Comparison of ENCODE assay signal across 8 cellular contexts in genomic region chr10:5812283-5813090, GRCh38. TPM values are rescaled to one million over a fixed set of nuclear protein-coding genes. Genes with fewer than 3 reads are reported as not detected.
DNase-seq lines count a peak whose midpoint lies in the region; ATAC-seq and TF ChIP-seq lines count a peak whose summit lies in the region.

No MANE protein-coding gene starts in this region.

- H3K4me3 ChIP-seq in prostate gland, result peak overlapping the region; percentile 74 to 95

- no peaks in the 10 kb centered on the region for H3K27me3 Mint-ChIP-seq in activated CD8-positive, alpha-beta memory T cell treated with anti-CD3 and anti-CD28 coated beads, Interleukin-2, amount 10 ng/mL, durations not matched to agents 7 days and 5 days

- POLR2A ChIA-PET in RWPE1 (lab: Yijun Ruan, JAX; ENCODE audit: low non-redundant PET), result interaction anchor here (0.5 to 1.2 kb wide), 4 partner anchors 11 to 62 kb away, joined by 3 to 6 read pairs (median 6); no protein-coding TSS in a partner anchor

- H3K27ac ChIP-seq in RWPE1 (peak overlapping the region; percentile 91), adipose tissue (ENCODE audit: low read depth, low read length) (peak overlapping the region; percentile 88), prostate gland (peak overlapping the region; percentile 89 to 96)

- no peaks in the 10 kb centered on the region for H3K36me3 ChIP-seq in prostate gland

- H3K36me3 Mint-ChIP-seq in activated CD8-positive, alpha-beta memory T cell treated with anti-CD3 and anti-CD28 coated beads, Interleukin-2, amount 10 ng/mL, durations not matched to agents 7 days and 5 days, result peaks cover 24% of the 10 kb centered on the region

- H3K9me3 Mint-ChIP-seq in activated CD8-positive, alpha-beta memory T cell treated with anti-CD3 and anti-CD28 coated beads, Interleukin-2, amount 10 ng/mL, durations not matched to agents 7 days and 5 days (ENCODE audit: low read depth), result no peaks in the 10 kb centered on the region

- ATAC-seq in activated CD8-positive, alpha-beta memory T cell treated with anti-CD3 and anti-CD28 coated beads, Interleukin-2, amount 10 ng/mL, durations not matched to agents 7 days and 5 days, result peak; percentile 40
- ATAC-seq in HG03066 (IDR thresholded peaks at IDR 0.05; ENCODE audit: low read depth, unreplicated experiment) (peak; percentile 18), left ventricle myocardium superior (peak; percentile 66)

- CTCF ChIA-PET in activated CD8-positive, alpha-beta memory T cell treated with anti-CD3 and anti-CD28 coated beads, Interleukin-2, amount 10 ng/mL, durations not matched to agents 7 days and 5 days (lab: Charles Lee), result interaction anchor here (0.6 to 1.6 kb wide), 3 partner anchors 46 to 295 kb away, joined by 3 read pairs; no protein-coding TSS in a partner anchor
- CTCF ChIA-PET in RWPE1 (lab: Yijun Ruan, JAX), result no interaction called here

- TF ChIP-seq CTCF in RWPE1 (conservative IDR thresholded peaks at IDR 0.05; ENCODE audit: low read depth) (no peak), prostate gland (IDR thresholded peaks at IDR 0.05) (peak in 1 of 4 experiments; percentile 9)

- no peaks in the 10 kb centered on the region for H3K27me3 ChIP-seq in prostate gland (replicated peaks; ENCODE audit: insufficient read depth)

- H3K4me1 Mint-ChIP-seq in activated CD8-positive, alpha-beta memory T cell treated with anti-CD3 and anti-CD28 coated beads, Interleukin-2, amount 10 ng/mL, durations not matched to agents 7 days and 5 days, result peaks cover 57% of the 10 kb centered on the region

- H3K4me3 Mint-ChIP-seq in activated CD8-positive, alpha-beta memory T cell treated with anti-CD3 and anti-CD28 coated beads, Interleukin-2, amount 10 ng/mL, durations not matched to agents 7 days and 5 days, result peak overlapping the region; percentile 91

- DNase-seq in activated CD8-positive, alpha-beta memory T cell treated with anti-CD3 and anti-CD28 coated beads, Interleukin-2, amount 10 ng/mL, durations not matched to agents 7 days and 5 days, result peak; percentile 66
- no peak for DNase-seq in activated CD8-positive, alpha-beta memory T cell treated with anti-CD3 and anti-CD28 coated beads, Interleukin-2, amount 50 U/mL, for 4 hours
- peak; percentile 29 for DNase-seq in RWPE1 (ENCODE audit: low spot score)
- peak; percentile 70 for DNase-seq in left ventricle myocardium superior
- DNase-seq in prostate gland (ENCODE audit: low spot score), result peak; percentile 20
- no peak for DNase-seq in NCI-H128 (lab: John Stamatoyannopoulos, UW; ENCODE audit: unreplicated experiment)

- peak overlapping the region; percentile 96 for H3K27ac Mint-ChIP-seq in activated CD8-positive, alpha-beta memory T cell treated with anti-CD3 and anti-CD28 coated beads, Interleukin-2, amount 10 ng/mL, durations not matched to agents 7 days and 5 days

- no peaks in the 10 kb centered on the region for H3K9me3 ChIP-seq in prostate gland

- intact Hi-C loops in left ventricle myocardium superior (cut with micrococcal nuclease) (no loop called here), prostate gland (cut with DNase I) (loop anchor here (1.0 to 10.0 kb wide), 3 partner anchors 78 to 278 kb away; partner anchors contain the start of genes FBH1 and TASOR2)

- peaks cover 5% of the 10 kb centered on the region for H3K4me1 ChIP-seq in prostate gland (replicated peaks)

- TF ChIP-seq POLR2A in prostate gland (IDR thresholded peaks at IDR 0.05), result no peak

- WGBS in adipose tissue, 3 donors, result 0 to 1% (median 0%) methylated on average over 37 to 49 of the region's 49 CpGs
- 0% methylated on average over 33 of the region's 49 CpGs for WGBS in prostate gland

RNA-seq across cellular contexts. Expression of gene GDI2, which starts 0.7 kb away (rescaled TPM):
- total RNA-seq in activated CD8-positive, alpha-beta memory T cell treated with anti-CD3 and anti-CD28 coated beads, Interleukin-2, amount 10 ng/mL, durations not matched to agents 7 days and 5 days, result 100 to 1,000 TPM; 196 to 263 TPM
- polyA plus RNA-seq in adipose tissue, result 100 to 1,000 TPM; 123 to 141 (median 140) TPM
- 107 TPM for total RNA-seq in left ventricle myocardium superior
- 100 to 1,000 TPM; 186 to 218 TPM for total RNA-seq in prostate gland

Comparison
In these comparisons a context has a peak if more than half of its experiments do, and no peak if none do; other contexts are left out.
1. DNase-seq: peak in activated CD8-positive, alpha-beta memory T cell treated with anti-CD3 and anti-CD28 coated beads, Interleukin-2, amount 10 ng/mL, durations not matched to agents 7 days and 5 days (single experiment), RWPE1 (single experiment), left ventricle myocardium superior (single experiment) and prostate gland (single experiment); none in activated CD8-positive, alpha-beta memory T cell treated with anti-CD3 and anti-CD28 coated beads, Interleukin-2, amount 50 U/mL, for 4 hours (single experiment) and NCI-H128 (single experiment).
2. Peak in every context shown above with its lines, with median percentiles within 50 percentile points of each other: ATAC-seq and H3K27ac ChIP-seq.